1 cellular context compared by ENCODE assay signal in the genomic region with DNA sequence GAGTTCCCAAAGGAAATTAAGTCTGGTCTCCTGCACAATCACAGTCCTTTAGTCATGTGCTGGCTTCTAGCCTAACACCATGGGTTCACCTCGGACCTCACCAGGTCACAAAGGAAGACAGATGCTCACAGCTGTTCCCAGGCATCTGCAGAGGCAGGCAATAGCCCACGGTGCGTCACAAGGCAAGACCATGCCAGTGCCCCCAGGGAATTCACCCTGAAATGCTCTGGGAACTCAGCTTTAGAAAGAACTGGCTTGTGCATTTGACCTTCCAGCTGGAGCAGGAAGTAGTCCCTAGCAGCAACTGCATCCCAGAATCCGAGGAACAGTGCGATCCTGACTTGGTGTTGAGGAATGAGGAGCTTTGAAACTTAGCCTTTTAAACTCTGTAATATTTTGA.
TF ChIP-seq lines count a peak whose summit lies in the region.

No MANE protein-coding gene starts in this region.

TF ChIP-seq in HepG2, 621 proteins besides CTCF, POLR2A, EP300 and RAD21 (continued from another document):
- TF ChIP-seq, protein P1, sequence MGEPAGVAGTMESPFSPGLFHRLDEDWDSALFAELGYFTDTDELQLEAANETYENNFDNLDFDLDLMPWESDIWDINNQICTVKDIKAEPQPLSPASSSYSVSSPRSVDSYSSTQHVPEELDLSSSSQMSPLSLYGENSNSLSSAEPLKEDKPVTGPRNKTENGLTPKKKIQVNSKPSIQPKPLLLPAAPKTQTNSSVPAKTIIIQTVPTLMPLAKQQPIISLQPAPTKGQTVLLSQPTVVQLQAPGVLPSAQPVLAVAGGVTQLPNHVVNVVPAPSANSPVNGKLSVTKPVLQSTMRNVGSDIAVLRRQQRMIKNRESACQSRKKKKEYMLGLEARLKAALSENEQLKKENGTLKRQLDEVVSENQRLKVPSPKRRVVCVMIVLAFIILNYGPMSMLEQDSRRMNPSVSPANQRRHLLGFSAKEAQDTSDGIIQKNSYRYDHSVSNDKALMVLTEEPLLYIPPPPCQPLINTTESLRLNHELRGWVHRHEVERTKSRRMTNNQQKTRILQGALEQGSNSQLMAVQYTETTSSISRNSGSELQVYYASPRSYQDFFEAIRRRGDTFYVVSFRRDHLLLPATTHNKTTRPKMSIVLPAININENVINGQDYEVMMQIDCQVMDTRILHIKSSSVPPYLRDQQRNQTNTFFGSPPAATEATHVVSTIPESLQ (CRISPR knock-in tag; conservative IDR thresholded peaks at IDR 0.05): no peak
- no peak for TF ChIP-seq ZFP36L2 (CRISPR knock-in tag; IDR thresholded peaks at IDR 0.05)
- no peak for TF ChIP-seq ZNF577 (CRISPR knock-in tag; IDR thresholded peaks at IDR 0.05; ENCODE audit: borderline replicate concordance, low read depth)
- TF ChIP-seq SRSF4 (IDR thresholded peaks at IDR 0.05; ENCODE audit: low read depth, low read length, poor library complexity, severe bottlenecking): no peak
- no peak for TF ChIP-seq ZNF224 (CRISPR knock-in tag; IDR thresholded peaks at IDR 0.05)
